In the genomic region with DNA sequence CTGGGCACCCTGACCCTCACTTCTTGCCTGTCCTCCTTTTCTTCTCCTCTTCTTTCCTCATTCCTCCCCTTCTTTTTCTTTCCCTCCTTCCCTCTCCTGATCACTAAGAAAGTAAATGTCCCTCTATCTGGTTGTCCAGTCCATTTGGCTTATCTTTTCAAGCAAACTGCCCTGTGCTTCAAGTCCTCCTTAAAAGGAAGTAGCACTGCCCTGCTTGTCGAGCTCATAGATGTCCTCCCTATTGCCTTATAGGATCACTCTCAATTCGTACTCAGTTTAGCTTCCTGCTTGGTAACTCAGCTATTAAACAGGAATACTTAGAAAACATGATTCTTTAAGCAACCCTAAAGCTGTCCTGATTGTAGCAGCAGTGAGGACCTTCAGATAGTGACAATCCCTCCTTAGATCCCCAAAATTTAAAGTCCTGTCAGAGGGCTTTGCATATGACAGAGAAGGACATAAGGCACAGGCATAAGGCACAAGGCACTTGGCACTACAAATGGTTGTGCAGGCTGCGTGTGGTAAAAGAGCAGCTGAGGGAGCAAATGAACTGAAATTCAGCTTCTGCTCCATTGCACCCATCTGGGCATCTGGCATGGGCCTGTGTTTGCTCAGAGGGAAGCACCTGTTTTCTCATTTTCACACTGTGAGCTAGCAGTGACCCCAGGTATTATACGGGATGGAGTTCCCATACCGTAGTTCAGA, we compare ENCODE assay signal across 1 cellular context.
A peak's percentile ranks its signal among the peaks of the same experiment; 100 is the strongest.
TF ChIP-seq lines count a peak whose summit lies in the region.

No MANE protein-coding gene starts in this region.

TF ChIP-seq in K562, 482 proteins besides CTCF, POLR2A, EP300 and RAD21 (continued from another document and continues in another):
- TF ChIP-seq, protein P1, sequence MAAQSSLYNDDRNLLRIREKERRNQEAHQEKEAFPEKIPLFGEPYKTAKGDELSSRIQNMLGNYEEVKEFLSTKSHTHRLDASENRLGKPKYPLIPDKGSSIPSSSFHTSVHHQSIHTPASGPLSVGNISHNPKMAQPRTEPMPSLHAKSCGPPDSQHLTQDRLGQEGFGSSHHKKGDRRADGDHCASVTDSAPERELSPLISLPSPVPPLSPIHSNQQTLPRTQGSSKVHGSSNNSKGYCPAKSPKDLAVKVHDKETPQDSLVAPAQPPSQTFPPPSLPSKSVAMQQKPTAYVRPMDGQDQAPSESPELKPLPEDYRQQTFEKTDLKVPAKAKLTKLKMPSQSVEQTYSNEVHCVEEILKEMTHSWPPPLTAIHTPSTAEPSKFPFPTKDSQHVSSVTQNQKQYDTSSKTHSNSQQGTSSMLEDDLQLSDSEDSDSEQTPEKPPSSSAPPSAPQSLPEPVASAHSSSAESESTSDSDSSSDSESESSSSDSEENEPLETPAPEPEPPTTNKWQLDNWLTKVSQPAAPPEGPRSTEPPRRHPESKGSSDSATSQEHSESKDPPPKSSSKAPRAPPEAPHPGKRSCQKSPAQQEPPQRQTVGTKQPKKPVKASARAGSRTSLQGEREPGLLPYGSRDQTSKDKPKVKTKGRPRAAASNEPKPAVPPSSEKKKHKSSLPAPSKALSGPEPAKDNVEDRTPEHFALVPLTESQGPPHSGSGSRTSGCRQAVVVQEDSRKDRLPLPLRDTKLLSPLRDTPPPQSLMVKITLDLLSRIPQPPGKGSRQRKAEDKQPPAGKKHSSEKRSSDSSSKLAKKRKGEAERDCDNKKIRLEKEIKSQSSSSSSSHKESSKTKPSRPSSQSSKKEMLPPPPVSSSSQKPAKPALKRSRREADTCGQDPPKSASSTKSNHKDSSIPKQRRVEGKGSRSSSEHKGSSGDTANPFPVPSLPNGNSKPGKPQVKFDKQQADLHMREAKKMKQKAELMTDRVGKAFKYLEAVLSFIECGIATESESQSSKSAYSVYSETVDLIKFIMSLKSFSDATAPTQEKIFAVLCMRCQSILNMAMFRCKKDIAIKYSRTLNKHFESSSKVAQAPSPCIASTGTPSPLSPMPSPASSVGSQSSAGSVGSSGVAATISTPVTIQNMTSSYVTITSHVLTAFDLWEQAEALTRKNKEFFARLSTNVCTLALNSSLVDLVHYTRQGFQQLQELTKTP (IDR thresholded peaks at IDR 0.05; ENCODE audit: low read depth in 1 of 2, partially characterized antibody in 2 of 2) = no peak
- TF ChIP-seq SMARCB1 (IDR thresholded peaks at IDR 0.05; ENCODE audit: insufficient read length, low read depth) = no peak
- no peak for TF ChIP-seq POLR2B (IDR thresholded peaks at IDR 0.05; ENCODE audit: low read depth, partially characterized antibody)
- TF ChIP-seq NFXL1 (CRISPR knock-in tag; IDR thresholded peaks at IDR 0.05) = no peak
- TF ChIP-seq NR3C1 (CRISPR knock-in tag; IDR thresholded peaks at IDR 0.05) = no peak
- TF ChIP-seq MNT (conservative IDR thresholded peaks at IDR 0.05) = peak; percentile 26 to 34; a peak in 1 of 4 replicates
- TF ChIP-seq ZNF639 (CRISPR knock-in tag; conservative IDR thresholded peaks at IDR 0.05 in 1 of 2, IDR thresholded peaks at IDR 0.05 in 1 of 2) = peak in 1 of 2 experiments; percentile 93; a peak in 2 of 4 replicates
- no peak for TF ChIP-seq NKRF (IDR thresholded peaks at IDR 0.05; ENCODE audit: borderline replicate concordance)
- TF ChIP-seq ZNF592 (IDR thresholded peaks at IDR 0.05) = peak; percentile 91
- TF ChIP-seq ADNP (tag; IDR thresholded peaks at IDR 0.05) = no peak
- TF ChIP-seq BMI1 (IDR thresholded peaks at IDR 0.05; ENCODE audit: low read length) = no peak
- TF ChIP-seq, protein P2, sequence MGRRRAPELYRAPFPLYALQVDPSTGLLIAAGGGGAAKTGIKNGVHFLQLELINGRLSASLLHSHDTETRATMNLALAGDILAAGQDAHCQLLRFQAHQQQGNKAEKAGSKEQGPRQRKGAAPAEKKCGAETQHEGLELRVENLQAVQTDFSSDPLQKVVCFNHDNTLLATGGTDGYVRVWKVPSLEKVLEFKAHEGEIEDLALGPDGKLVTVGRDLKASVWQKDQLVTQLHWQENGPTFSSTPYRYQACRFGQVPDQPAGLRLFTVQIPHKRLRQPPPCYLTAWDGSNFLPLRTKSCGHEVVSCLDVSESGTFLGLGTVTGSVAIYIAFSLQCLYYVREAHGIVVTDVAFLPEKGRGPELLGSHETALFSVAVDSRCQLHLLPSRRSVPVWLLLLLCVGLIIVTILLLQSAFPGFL (CRISPR knock-in tag; IDR thresholded peaks at IDR 0.05) = no peak
- TF ChIP-seq, protein P3, sequence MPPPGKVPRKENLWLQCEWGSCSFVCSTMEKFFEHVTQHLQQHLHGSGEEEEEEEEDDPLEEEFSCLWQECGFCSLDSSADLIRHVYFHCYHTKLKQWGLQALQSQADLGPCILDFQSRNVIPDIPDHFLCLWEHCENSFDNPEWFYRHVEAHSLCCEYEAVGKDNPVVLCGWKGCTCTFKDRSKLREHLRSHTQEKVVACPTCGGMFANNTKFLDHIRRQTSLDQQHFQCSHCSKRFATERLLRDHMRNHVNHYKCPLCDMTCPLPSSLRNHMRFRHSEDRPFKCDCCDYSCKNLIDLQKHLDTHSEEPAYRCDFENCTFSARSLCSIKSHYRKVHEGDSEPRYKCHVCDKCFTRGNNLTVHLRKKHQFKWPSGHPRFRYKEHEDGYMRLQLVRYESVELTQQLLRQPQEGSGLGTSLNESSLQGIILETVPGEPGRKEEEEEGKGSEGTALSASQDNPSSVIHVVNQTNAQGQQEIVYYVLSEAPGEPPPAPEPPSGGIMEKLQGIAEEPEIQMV (tag; conservative IDR thresholded peaks at IDR 0.05; ENCODE audit: low read depth) = no peak; the same call in 1 of the 2 replicates
- no peak for TF ChIP-seq CBFB (CRISPR knock-in tag; IDR thresholded peaks at IDR 0.05)
- no peak for TF ChIP-seq ZC3H8 (IDR thresholded peaks at IDR 0.05)
- TF ChIP-seq, protein P4, sequence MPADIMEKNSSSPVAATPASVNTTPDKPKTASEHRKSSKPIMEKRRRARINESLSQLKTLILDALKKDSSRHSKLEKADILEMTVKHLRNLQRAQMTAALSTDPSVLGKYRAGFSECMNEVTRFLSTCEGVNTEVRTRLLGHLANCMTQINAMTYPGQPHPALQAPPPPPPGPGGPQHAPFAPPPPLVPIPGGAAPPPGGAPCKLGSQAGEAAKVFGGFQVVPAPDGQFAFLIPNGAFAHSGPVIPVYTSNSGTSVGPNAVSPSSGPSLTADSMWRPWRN (IDR thresholded peaks at IDR 0.05; ENCODE audit: low read depth) = no peak
- no peak for TF ChIP-seq RBFOX2 (IDR thresholded peaks at IDR 0.05; ENCODE audit: low read depth, low read length)
- TF ChIP-seq SREBF1 (IDR thresholded peaks at IDR 0.05; ENCODE audit: borderline replicate concordance, low read depth, low read length) = no peak
- TF ChIP-seq STAG1 (CRISPR knock-in tag; IDR thresholded peaks at IDR 0.05; ENCODE audit: borderline replicate concordance) = no peak
- TF ChIP-seq MAFF (IDR thresholded peaks at IDR 0.05; ENCODE audit: low read length) = no peak
- TF ChIP-seq POLR2G (IDR thresholded peaks at IDR 0.05; ENCODE audit: low read depth, low read length) = no peak
- peak; percentile 39; the same call in 1 of the 2 replicates for TF ChIP-seq PHB2 (IDR thresholded peaks at IDR 0.05; ENCODE audit: low read depth)
- no peak for TF ChIP-seq ZSCAN32 (CRISPR knock-in tag; IDR thresholded peaks at IDR 0.05)
- TF ChIP-seq GABPB1 (CRISPR knock-in tag; IDR thresholded peaks at IDR 0.05) = no peak
- no peak; the same call in 1 of the 2 replicates for TF ChIP-seq ZNF584 (CRISPR knock-in tag; IDR thresholded peaks at IDR 0.05; ENCODE audit: low read depth)
- no peak for TF ChIP-seq CBX8 (IDR thresholded peaks at IDR 0.05; ENCODE audit: borderline replicate concordance, extremely low read depth, low read depth, low read length, poor library complexity, severe bottlenecking)
- TF ChIP-seq, protein P5, sequence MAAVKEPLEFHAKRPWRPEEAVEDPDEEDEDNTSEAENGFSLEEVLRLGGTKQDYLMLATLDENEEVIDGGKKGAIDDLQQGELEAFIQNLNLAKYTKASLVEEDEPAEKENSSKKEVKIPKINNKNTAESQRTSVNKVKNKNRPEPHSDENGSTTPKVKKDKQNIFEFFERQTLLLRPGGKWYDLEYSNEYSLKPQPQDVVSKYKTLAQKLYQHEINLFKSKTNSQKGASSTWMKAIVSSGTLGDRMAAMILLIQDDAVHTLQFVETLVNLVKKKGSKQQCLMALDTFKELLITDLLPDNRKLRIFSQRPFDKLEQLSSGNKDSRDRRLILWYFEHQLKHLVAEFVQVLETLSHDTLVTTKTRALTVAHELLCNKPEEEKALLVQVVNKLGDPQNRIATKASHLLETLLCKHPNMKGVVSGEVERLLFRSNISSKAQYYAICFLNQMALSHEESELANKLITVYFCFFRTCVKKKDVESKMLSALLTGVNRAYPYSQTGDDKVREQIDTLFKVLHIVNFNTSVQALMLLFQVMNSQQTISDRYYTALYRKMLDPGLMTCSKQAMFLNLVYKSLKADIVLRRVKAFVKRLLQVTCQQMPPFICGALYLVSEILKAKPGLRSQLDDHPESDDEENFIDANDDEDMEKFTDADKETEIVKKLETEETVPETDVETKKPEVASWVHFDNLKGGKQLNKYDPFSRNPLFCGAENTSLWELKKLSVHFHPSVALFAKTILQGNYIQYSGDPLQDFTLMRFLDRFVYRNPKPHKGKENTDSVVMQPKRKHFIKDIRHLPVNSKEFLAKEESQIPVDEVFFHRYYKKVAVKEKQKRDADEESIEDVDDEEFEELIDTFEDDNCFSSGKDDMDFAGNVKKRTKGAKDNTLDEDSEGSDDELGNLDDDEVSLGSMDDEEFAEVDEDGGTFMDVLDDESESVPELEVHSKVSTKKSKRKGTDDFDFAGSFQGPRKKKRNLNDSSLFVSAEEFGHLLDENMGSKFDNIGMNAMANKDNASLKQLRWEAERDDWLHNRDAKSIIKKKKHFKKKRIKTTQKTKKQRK (IDR thresholded peaks at IDR 0.05; ENCODE audit: borderline replicate concordance, low read depth, low read length) = no peak
- no peak for TF ChIP-seq NUFIP1 (IDR thresholded peaks at IDR 0.05; ENCODE audit: partially characterized antibody)
